Comparison of ENCODE assay signal across 32 cellular contexts in genomic region chr6:5697508-5697907, GRCh38.
"Had no signal": no experiment of that assay in that cellular context is flagged by ENCODE, and none has a peak within 500 bp of the region (broad histone marks: within the 10 kb centered on the region; RNA-seq: fewer than 3 reads in every experiment).

No MANE protein-coding gene starts in this region.

- H3K4me3 ChIP-seq: cardiac muscle cell, MG63, SJSA1 had no signal

- FAIRE-seq: astrocyte, TTC549 had no signal

- H3K27me3 Mint-ChIP-seq: activated B cell treated with CpG ODN at 0.5 μM for 24 hours; activated CD4-positive, alpha-beta T cell treated with anti-CD3 and anti-CD28 coated beads, Interleukin-2, amount 10 ng/mL, durations not matched to agents 24 days and 14 days; activated CD8-positive, alpha-beta memory T cell treated with anti-CD3 and anti-CD28 coated beads, Interleukin-2, amount 10 ng/mL, durations not matched to agents 7 days and 5 days; activated naive CD8-positive, alpha-beta T cell treated with anti-CD3 and anti-CD28 coated beads, Interleukin-2, amount 50 U/mL, for 24 hours; brain; IgD-negative memory B cell had no signal

- H3K36me3 ChIP-seq: cardiac muscle cell, MG63, SJSA1 had no signal

- DNase-seq: activated B cell treated with CpG ODN at 0.5 μM for 24 hours; activated CD4-positive, alpha-beta T cell treated with anti-CD3 and anti-CD28 coated beads for 1 hour; activated CD4-positive, alpha-beta T cell treated with anti-CD3 and anti-CD28 coated beads, Interleukin-2, amount 10 ng/mL, durations not matched to agents 24 days and 14 days; activated CD4-positive, alpha-beta T cell treated with anti-CD3 and anti-CD28 coated beads, Interleukin-2, amount 50 U/mL, for 48 hours; activated CD8-positive, alpha-beta memory T cell treated with anti-CD3 and anti-CD28 coated beads, Interleukin-2, amount 10 ng/mL, durations not matched to agents 7 days and 5 days; activated effector memory CD4-positive, alpha-beta T cell treated with anti-CD3 and anti-CD28 coated beads, Interleukin-2, amount 50 U/mL, for 16 hours; activated naive CD4-positive, alpha-beta T cell treated with Interleukin-2 at 50 U/mL for 16 hours; activated naive CD8-positive, alpha-beta T cell treated with anti-CD3 and anti-CD28 coated beads, Interleukin-2, amount 50 U/mL, for 24 hours; activated T-cell treated with anti-CD3 and anti-CD28 coated beads, Interleukin-2, amount 50 U/mL, for 4 hours; amygdala; KG1; MG63; NCI-H1105; NCI-H1436; NCI-H1694 treated with DMSO at 0.1 percent for 48 hours; NCI-H2029 treated with DMSO at 0.1 percent for 48 hours; NCI-H345; NCI-H510A; NCI-H526 treated with DMSO at 0.1 percent for 48 hours; NCI-H82; Right ventricle myocardium superior; RPMI8226; T1000 had no signal

- H3K27me3 ChIP-seq: cardiac muscle cell, MG63, SJSA1 had no signal

- H3K27ac ChIP-seq: cardiac muscle cell, SJSA1 had no signal

- H3K4me3 Mint-ChIP-seq: activated B cell treated with CpG ODN at 0.5 μM for 24 hours; activated CD4-positive, alpha-beta T cell treated with anti-CD3 and anti-CD28 coated beads, Interleukin-2, amount 10 ng/mL, durations not matched to agents 24 days and 14 days; activated CD8-positive, alpha-beta memory T cell treated with anti-CD3 and anti-CD28 coated beads, Interleukin-2, amount 10 ng/mL, durations not matched to agents 7 days and 5 days; activated naive CD8-positive, alpha-beta T cell treated with anti-CD3 and anti-CD28 coated beads, Interleukin-2, amount 50 U/mL, for 24 hours; activated T-cell treated with anti-CD3 and anti-CD28 coated beads, Interleukin-2, amount 50 U/mL, for 4 hours; brain; IgD-negative memory B cell; T-helper 1 cell treated with Interleukin-12 subunit alpha and Interleukin-12 subunit beta and Interleukin-4 antibody, amounts not matched to agents 30 μg/mL and 1 μg/mL, for 36 hours had no signal

- H3K27ac Mint-ChIP-seq: activated B cell treated with CpG ODN at 0.5 μM for 24 hours; activated CD4-positive, alpha-beta T cell treated with anti-CD3 and anti-CD28 coated beads, Interleukin-2, amount 10 ng/mL, durations not matched to agents 24 days and 14 days; activated CD8-positive, alpha-beta memory T cell treated with anti-CD3 and anti-CD28 coated beads, Interleukin-2, amount 10 ng/mL, durations not matched to agents 7 days and 5 days; activated naive CD4-positive, alpha-beta T cell treated with anti-CD3 and anti-CD28 coated beads, Interleukin-2, amount 50 U/mL, for 72 hours; activated naive CD8-positive, alpha-beta T cell treated with anti-CD3 and anti-CD28 coated beads, Interleukin-2, amount 50 U/mL, for 24 hours; brain; IgD-negative memory B cell; T-helper 1 cell treated with Interleukin-12 subunit alpha and Interleukin-12 subunit beta and Interleukin-4 antibody, amounts not matched to agents 30 μg/mL and 1 μg/mL, for 36 hours had no signal

- H3K9me3 ChIP-seq: MG63, SJSA1 had no signal

- ATAC-seq: activated CD8-positive, alpha-beta memory T cell treated with anti-CD3 and anti-CD28 coated beads, Interleukin-2, amount 10 ng/mL, durations not matched to agents 7 days and 5 days; activated naive CD4-positive, alpha-beta T cell treated with anti-CD3 and anti-CD28 coated beads, Interleukin-2, amount 50 U/mL, for 72 hours; activated naive CD8-positive, alpha-beta T cell treated with anti-CD3 and anti-CD28 coated beads, Interleukin-2, amount 50 U/mL, for 24 hours; activated T-cell treated with anti-CD3 and anti-CD28 coated beads, Interleukin-2, amount 50 U/mL, for 4 hours; Panc1 had no signal
